In the genomic region with DNA sequence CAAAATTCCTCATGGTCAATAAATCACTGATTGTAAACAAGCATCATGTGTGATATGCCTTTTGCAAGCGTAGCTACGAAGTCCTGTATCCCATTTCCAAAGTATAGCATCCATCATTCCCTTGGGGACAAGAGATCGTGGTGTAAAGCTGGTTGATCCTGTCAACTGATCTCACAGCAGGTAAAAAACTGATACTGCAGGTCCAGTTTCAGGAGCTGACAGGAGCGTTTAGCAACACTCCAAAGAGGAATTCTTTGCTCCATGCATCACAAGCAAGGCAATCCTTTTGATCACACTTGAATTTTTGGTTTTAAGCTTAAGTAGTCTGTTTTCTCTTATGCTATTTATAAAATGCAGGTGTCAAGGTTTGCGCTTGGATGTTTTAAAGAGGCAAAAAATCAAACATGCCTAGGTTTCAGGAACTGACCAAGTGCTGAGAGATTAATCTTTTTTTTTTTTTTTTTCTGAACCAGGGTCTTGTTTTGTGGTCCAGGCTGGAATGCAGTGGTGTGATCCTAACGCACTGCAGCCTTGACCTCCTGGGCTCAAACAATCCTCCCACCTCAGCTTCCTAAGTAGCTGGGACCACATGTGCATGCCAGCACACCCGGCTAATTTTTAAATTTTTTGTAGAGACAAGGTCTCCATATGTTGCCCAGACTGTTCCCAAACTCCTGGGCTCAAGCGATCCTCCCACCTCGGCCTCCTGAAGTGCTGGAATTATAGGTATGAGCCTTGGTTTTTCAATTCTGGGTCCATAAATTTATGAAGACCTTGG, we compare ENCODE assay signal across 1 cellular context.
TF ChIP-seq lines count a peak whose summit lies in the region.

No MANE protein-coding gene starts in this region.

TF ChIP-seq in HCT116, 20 proteins besides CTCF, POLR2A, EP300 and RAD21:
- TF ChIP-seq ATF3 (IDR thresholded peaks at IDR 0.05) (no peak), JUND (IDR thresholded peaks at IDR 0.05) (no peak), REST (IDR thresholded peaks at IDR 0.05; ENCODE audit: low read depth) (no peak)
TF ChIP-seq in HCT116: peak in this region for 0.
